Comparison of ENCODE assay signal across 8 cellular contexts in genomic region chr1:116737020-116737854, GRCh38. TPM values are rescaled to one million over a fixed set of nuclear protein-coding genes. Genes with fewer than 3 reads are reported as not detected.
DNase-seq lines count a peak whose midpoint lies in the region; ATAC-seq and TF ChIP-seq lines count a peak whose summit lies in the region.

No MANE protein-coding gene starts in this region.

- no peaks in the 10 kb centered on the region for H3K4me1 ChIP-seq in cardiac muscle cell (ENCODE audit: low read depth)

- ATAC-seq in GM21526 (IDR thresholded peaks at IDR 0.05; ENCODE audit: low FRiP score, unreplicated experiment) (peak; percentile 49), HG03521 (IDR thresholded peaks at IDR 0.05; ENCODE audit: unreplicated experiment) (no peak)
- peak; percentile 50 to 61 for ATAC-seq in activated naive CD4-positive, alpha-beta T cell treated with anti-CD3 and anti-CD28 coated beads, Interleukin-2, amount 50 U/mL, for 72 hours

- in situ Hi-C loops in Caki2 (cut with HindIII; ENCODE audit: low pct_unique_long_range_greater_than_20kb, low sequenced_read_pairs): no loop called here

- H3K27ac ChIP-seq in cardiac muscle cell: no peak overlapping the region

- no peak overlapping the region for H3K4me3 ChIP-seq in LNCaP clone FGC (ENCODE audit: low read depth, low read length)
- no peak overlapping the region for H3K4me3 ChIP-seq in cardiac muscle cell
- H3K4me3 ChIP-seq in retinal pigment epithelial cell (ENCODE audit: low read length): no peak overlapping the region

- no peaks in the 10 kb centered on the region for H3K27me3 ChIP-seq in cardiac muscle cell

- peaks cover 23 to 30% of the 10 kb centered on the region in 2 donors for H3K36me3 Mint-ChIP-seq in activated naive CD4-positive, alpha-beta T cell treated with anti-CD3 and anti-CD28 coated beads, Interleukin-2, amount 50 U/mL, for 72 hours

- H3K9me3 ChIP-seq in cardiac muscle cell (ENCODE audit: low read depth): no peaks in the 10 kb centered on the region

- H3K27ac Mint-ChIP-seq in activated naive CD4-positive, alpha-beta T cell treated with anti-CD3 and anti-CD28 coated beads, Interleukin-2, amount 50 U/mL, for 72 hours: peak overlapping the region; percentile 100

- H3K36me3 ChIP-seq in cardiac muscle cell: no peaks in the 10 kb centered on the region

- peak; percentile 96 for TF ChIP-seq CTCF in LNCaP clone FGC (IDR thresholded peaks at IDR 0.05; ENCODE audit: control insufficient read depth, extremely low read depth, insufficient read depth)
- TF ChIP-seq CTCF in cardiac muscle cell (IDR thresholded peaks at IDR 0.05; ENCODE audit: low read depth, low read length): peak; percentile 88
- peak; percentile 87 for TF ChIP-seq CTCF in retinal pigment epithelial cell (conservative IDR thresholded peaks at IDR 0.05; ENCODE audit: low read depth, low read length)

- DNase-seq in Caki2 (ENCODE audit: low read depth) (peak; percentile 10), LNCaP clone FGC (ENCODE audit: low read depth) (peak; percentile 7), SKM-1 (lab: John Stamatoyannopoulos, UW; ENCODE audit: unreplicated experiment) (peak; percentile 51), cardiac muscle cell (ENCODE audit: low read depth in 1 of 2, low spot score in 1 of 2) (peak; percentile 67 to 76), retinal pigment epithelial cell (ENCODE audit: low read depth) (peak; percentile 4)
- DNase-seq in activated naive CD4-positive, alpha-beta T cell treated with anti-CD3 and anti-CD28 coated beads, Interleukin-2, amount 50 U/mL, for 72 hours (ENCODE audit: low spot score in 2 of 2): peak; percentile 70 to 84

- H3K9me3 Mint-ChIP-seq in activated naive CD4-positive, alpha-beta T cell treated with anti-CD3 and anti-CD28 coated beads, Interleukin-2, amount 50 U/mL, for 72 hours: peaks cover 13 to 15% of the 10 kb centered on the region in 2 donors

RNA-seq across cellular contexts. Expression of gene CD2, which starts 17.0 kb away (rescaled TPM):
- total RNA-seq in Caki2 (2014; rRNA removed; shearing (Covaris generic); ENCODE audit: low replicate concordance): not detected in 2 replicates
- total RNA-seq in activated naive CD4-positive, alpha-beta T cell treated with anti-CD3 and anti-CD28 coated beads, Interleukin-2, amount 50 U/mL, for 72 hours: 100 to 1,000 TPM; 291 to 437 TPM
- not detected in 2 replicates for total RNA-seq in cardiac muscle cell
- polyA plus RNA-seq in cardiac muscle cell: not detected in 2 replicates

Comparison
In these comparisons a context has a peak if more than half of its experiments do, and no peak if none do; other contexts are left out.
1. DNase-seq: peak in every context shown above with its lines; median percentile 77 in activated naive CD4-positive, alpha-beta T cell treated with anti-CD3 and anti-CD28 coated beads, Interleukin-2, amount 50 U/mL, for 72 hours; 72 in cardiac muscle cell; 51 in SKM-1; 10 in Caki2; 7 in LNCaP clone FGC; 4 in retinal pigment epithelial cell.
2. RNA of gene CD2, which starts 17.0 kb away (total RNA-seq): 291 to 437 TPM in activated naive CD4-positive, alpha-beta T cell treated with anti-CD3 and anti-CD28 coated beads, Interleukin-2, amount 50 U/mL, for 72 hours; not detected in Caki2 and not detected in cardiac muscle cell; every median in the first group is over 100 times any median in the second.
3. Peak in every context shown above with its lines, with median percentiles within 50 percentile points of each other: CTCF ChIP-seq.